29 cellular contexts compared by ENCODE assay signal in the genomic region with DNA sequence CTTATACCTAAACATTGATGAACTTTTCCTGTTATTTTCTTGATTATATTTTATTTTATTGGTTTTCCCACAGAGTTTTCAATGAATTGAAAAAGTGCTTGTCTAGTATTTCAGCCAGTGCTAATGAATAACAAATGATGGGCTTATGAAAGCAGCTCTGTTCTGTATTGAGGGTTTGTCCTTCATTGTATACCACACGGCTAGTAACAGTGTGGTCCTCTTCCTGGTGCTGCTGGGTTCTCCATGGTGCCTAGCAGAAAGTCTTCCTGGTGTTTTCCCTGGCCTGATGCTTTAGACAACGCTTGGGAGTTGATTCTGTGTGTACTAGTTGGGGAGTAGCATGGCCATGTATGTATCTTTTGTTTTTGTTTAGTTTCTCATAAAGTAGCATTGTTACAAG.
"Had no signal": no experiment of that assay in that cellular context is flagged by ENCODE, and none has a peak within 500 bp of the region (broad histone marks: within the 10 kb centered on the region; RNA-seq: fewer than 3 reads in every experiment).

No MANE protein-coding gene starts in this region.

- ATAC-seq: activated CD4-positive, alpha-beta T cell treated with anti-CD3 and anti-CD28 coated beads for 36 hours; activated CD4-positive, CD25-positive, alpha-beta regulatory T cell treated with anti-CD3 and anti-CD28 coated beads, Interleukin-2, amount 50 U/mL, for 24 hours; activated CD8-positive, alpha-beta T cell treated with anti-CD3 and anti-CD28 coated beads, Interleukin-2, amount 10 ng/mL, durations not matched to agents 7 days and 5 days; activated naive CD4-positive, alpha-beta T cell treated with anti-CD3 and anti-CD28 coated beads, Interleukin-2, amount 50 U/mL, for 72 hours had no signal

- H3K27ac Mint-ChIP-seq: activated CD4-positive, alpha-beta T cell treated with anti-CD3 and anti-CD28 coated beads for 36 hours; activated CD4-positive, alpha-beta T cell treated with anti-CD3 and anti-CD28 coated beads, Interleukin-2, amount 10 ng/mL, durations not matched to agents 7 days and 5 days; activated CD8-positive, alpha-beta T cell treated with anti-CD3 and anti-CD28 coated beads, Interleukin-2, amount 10 ng/mL, durations not matched to agents 7 days and 5 days; activated naive CD4-positive, alpha-beta T cell treated with anti-CD3 and anti-CD28 coated beads for 36 hours; activated naive CD4-positive, alpha-beta T cell treated with anti-CD3 and anti-CD28 coated beads, Interleukin-2, amount 50 U/mL, for 72 hours; activated T-cell treated with anti-CD3 and anti-CD28 coated beads, Interleukin-2, amount 50 U/mL, for 24 hours; activated T-helper 1 cell treated with anti-CD3 and anti-CD28 coated beads, Interleukin-12 subunit alpha, Interleukin-12 subunit beta, Interleukin-2, Interleukin-4 antibody, amounts not matched to agents 30 ng/mL and 10 ng/mL and 1 ng/mL, durations not matched to agents 14 hours and 24 hours and 36 hours; T-helper 2 cell treated with Interferon-gamma antibody and Interleukin-4, amounts not matched to agents 5 μg/mL and 100 μg/mL, for 36 hours had no signal

- H3K36me3 Mint-ChIP-seq: activated naive CD4-positive, alpha-beta T cell treated with anti-CD3 and anti-CD28 coated beads, Interleukin-2, amount 50 U/mL, for 72 hours had no signal

- DNase-seq: activated CD4-positive, alpha-beta T cell treated with anti-CD3 and anti-CD28 coated beads for 36 hours; activated CD4-positive, alpha-beta T cell treated with anti-CD3 and anti-CD28 coated beads, Interleukin-2, amount 10 ng/mL, durations not matched to agents 7 days and 5 days; activated CD4-positive, alpha-beta T cell treated with anti-CD3 and anti-CD28 coated beads, Interleukin-2, amount 50 U/mL, for 48 hours; activated CD8-positive, alpha-beta T cell treated with anti-CD3 and anti-CD28 coated beads, Interleukin-2, amount 10 ng/mL, durations not matched to agents 7 days and 5 days; activated gamma-delta T cell treated with Interleukin-2 at 50 U/mL for 16 hours; activated naive CD4-positive, alpha-beta T cell treated with anti-CD3 and anti-CD28 coated beads for 36 hours; activated T-cell treated with anti-CD3 and anti-CD28 coated beads, Interleukin-2, amount 50 U/mL, for 24 hours; adrenal gland; brain microvascular endothelial cell; central memory CD4-positive, alpha-beta T cell; Karpas-422; KBM-7; NCI-H1048; NCI-H1105 treated with DMSO at 0.1 percent for 48 hours; NCI-H1436 treated with DMSO at 0.1 percent for 48 hours; NCI-H1694 treated with DMSO at 0.1 percent for 48 hours; NCI-H2029; NCI-H510A; NCI-H526; NCI-H748 treated with DMSO at 0.1 percent for 48 hours; NK-92 treated with Interleukin-12 subunit alpha and Interleukin-12 subunit beta, amount 100 ng/mL, for 24 hours; SHP77; SJCRH30 had no signal

- H3K4me1 Mint-ChIP-seq: activated CD4-positive, alpha-beta T cell treated with anti-CD3 and anti-CD28 coated beads for 36 hours; activated CD4-positive, alpha-beta T cell treated with anti-CD3 and anti-CD28 coated beads, Interleukin-2, amount 10 ng/mL, durations not matched to agents 7 days and 5 days had no signal

- H3K4me3 Mint-ChIP-seq: activated CD4-positive, alpha-beta T cell treated with anti-CD3 and anti-CD28 coated beads for 36 hours; activated CD4-positive, alpha-beta T cell treated with anti-CD3 and anti-CD28 coated beads, Interleukin-2, amount 10 ng/mL, durations not matched to agents 7 days and 5 days; activated CD8-positive, alpha-beta T cell treated with anti-CD3 and anti-CD28 coated beads, Interleukin-2, amount 10 ng/mL, durations not matched to agents 7 days and 5 days; activated naive CD4-positive, alpha-beta T cell treated with anti-CD3 and anti-CD28 coated beads for 36 hours; activated T-cell treated with anti-CD3 and anti-CD28 coated beads, Interleukin-2, amount 50 U/mL, for 24 hours; activated T-helper 1 cell treated with anti-CD3 and anti-CD28 coated beads, Interleukin-12 subunit alpha, Interleukin-12 subunit beta, Interleukin-2, Interleukin-4 antibody, amounts not matched to agents 30 ng/mL and 10 ng/mL and 1 ng/mL, durations not matched to agents 14 hours and 24 hours and 36 hours; T-helper 2 cell treated with Interferon-gamma antibody and Interleukin-4, amounts not matched to agents 5 μg/mL and 100 μg/mL, for 36 hours had no signal

- H3K27me3 Mint-ChIP-seq: activated CD4-positive, alpha-beta T cell treated with anti-CD3 and anti-CD28 coated beads for 36 hours; activated CD4-positive, alpha-beta T cell treated with anti-CD3 and anti-CD28 coated beads, Interleukin-2, amount 10 ng/mL, durations not matched to agents 7 days and 5 days; activated T-cell treated with anti-CD3 and anti-CD28 coated beads, Interleukin-2, amount 50 U/mL, for 24 hours had no signal

- H3K9me3 Mint-ChIP-seq: activated CD4-positive, alpha-beta T cell treated with anti-CD3 and anti-CD28 coated beads, Interleukin-2, amount 10 ng/mL, durations not matched to agents 7 days and 5 days; activated naive CD4-positive, alpha-beta T cell treated with anti-CD3 and anti-CD28 coated beads for 36 hours; activated naive CD4-positive, alpha-beta T cell treated with anti-CD3 and anti-CD28 coated beads, Interleukin-2, amount 50 U/mL, for 72 hours; activated T-cell treated with anti-CD3 and anti-CD28 coated beads, Interleukin-2, amount 50 U/mL, for 24 hours; activated T-helper 1 cell treated with anti-CD3 and anti-CD28 coated beads, Interleukin-12 subunit alpha, Interleukin-12 subunit beta, Interleukin-2, Interleukin-4 antibody, amounts not matched to agents 30 ng/mL and 10 ng/mL and 1 ng/mL, durations not matched to agents 14 hours and 24 hours and 36 hours; T-helper 2 cell treated with Interferon-gamma antibody and Interleukin-4, amounts not matched to agents 5 μg/mL and 100 μg/mL, for 36 hours had no signal

- FAIRE-seq: astrocyte, TTC549 had no signal
